ENCODE assay signal across 8 cellular contexts in genomic region chr10:2627969-2628368, GRCh38.
"Had no signal": no experiment of that assay in that cellular context is flagged by ENCODE, and none has a peak within 500 bp of the region (broad histone marks: within the 10 kb centered on the region; RNA-seq: fewer than 3 reads in every experiment).

No MANE protein-coding gene starts in this region.

- DNase-seq: GDM1, GF-D8 had no signal

- FAIRE-seq: G401.6, GM12878, GM12891, GM12892, GM18507, GM19239 had no signal

- H3K4me3 ChIP-seq: GM12878 had no signal

- ATAC-seq: GM12878 had no signal
